Comparison of ENCODE assay signal across 11 cellular contexts in genomic region chr19:56071151-56071550, GRCh38. TPM values are rescaled to one million over a fixed set of nuclear protein-coding genes. Genes with fewer than 3 reads are reported as not detected.
DNase-seq lines count a peak whose midpoint lies in the region; ATAC-seq and TF ChIP-seq lines count a peak whose summit lies in the region.
"Had no signal": no experiment of that assay in that cellular context is flagged by ENCODE, and none has a peak within 500 bp of the region (broad histone marks: within the 10 kb centered on the region; RNA-seq: fewer than 3 reads in every experiment).

No MANE protein-coding gene starts in this region.

- no peak overlapping the region for H3K27ac ChIP-seq in GM23248
- H3K27ac ChIP-seq in Panc1 (ENCODE audit: low read length), result no peak overlapping the region
- H3K27ac ChIP-seq: SK-N-MC had no signal

- H3K27me3 ChIP-seq in BE2C (no peaks in the 10 kb centered on the region), GM23248 (replicated peaks; ENCODE audit: insufficient read depth) (no peaks in the 10 kb centered on the region), Panc1 (ENCODE audit: control insufficient read depth, insufficient read depth, low read length) (no peaks in the 10 kb centered on the region)

- TF ChIP-seq CTCF in BE2C (IDR thresholded peaks at IDR 0.05; ENCODE audit: low read depth, low read length), result peak; percentile 53
- TF ChIP-seq CTCF in Panc1 (IDR thresholded peaks at IDR 0.05), result peak; percentile 80
- TF ChIP-seq CTCF in fibroblast of villous mesenchyme (IDR thresholded peaks at IDR 0.05; ENCODE audit: insufficient read depth, low read depth, low read length), result peak; percentile 29

- peak; percentile 37; the same call in 1 of the 2 replicates for ATAC-seq in Panc1
- ATAC-seq in HG02938 (IDR thresholded peaks at IDR 0.05; ENCODE audit: unreplicated experiment), result no peak
- ATAC-seq in HG03045 (IDR thresholded peaks at IDR 0.05; ENCODE audit: unreplicated experiment), result no peak

- H3K9me3 ChIP-seq in BE2C, result no peaks in the 10 kb centered on the region
- H3K9me3 ChIP-seq in GM23248 (ENCODE audit: low read depth), result no peaks in the 10 kb centered on the region
- H3K9me3 ChIP-seq in Panc1 (ENCODE audit: control insufficient read depth, insufficient read depth, low read depth, low read length), result no peaks in the 10 kb centered on the region

- in situ Hi-C loops in GM23248 (cut with MboI), result loop anchor here (5.0 to 25.0 kb wide), 3 partner anchors 101 to 1016 kb away; no protein-coding TSS in a partner anchor
- in situ Hi-C loops in Panc1 (cut with HindIII; ENCODE audit: low pct_unique_long_range_greater_than_20kb, low sequenced_read_pairs), result no loop called here

- WGBS in GM23248 (ENCODE audit: low coverage in 1 of 2, low lambda C conversion rate in 2 of 2, missing lambda C conversion rate in 2 of 2), 2 experiments, result 78 to 84% methylated on average over 4 of the region's 4 CpGs

- H3K4me1 ChIP-seq in BE2C (no peaks in the 10 kb centered on the region), GM23248 (ENCODE audit: insufficient read depth) (no peaks in the 10 kb centered on the region), Panc1 (ENCODE audit: control insufficient read depth, insufficient read depth, low read length) (peaks cover 2% of the 10 kb centered on the region; the same call in 1 of the 2 replicates)

- DNase-seq in BE2C (no peak), GM23248 (peak; percentile 12), Panc1 (ENCODE audit: low read depth, low spot score) (no peak), fibroblast of villous mesenchyme (ENCODE audit: low read depth) (no peak), NCI-H510A treated with DMSO at 0.1 percent for 48 hours (lab: John Stamatoyannopoulos, UW) (no peak), hepatic stellate cell (ENCODE audit: low spot score) (no peak)
- DNase-seq: DMS79 treated with DMSO at 0.1 percent for 48 hours; stimulated activated naive CD4-positive, alpha-beta T cell treated with Interleukin-2 at 50 U/mL for 16 hours had no signal

- H4K20me1 ChIP-seq in GM23248 (ENCODE audit: insufficient read depth), result no peaks in the 10 kb centered on the region

- H3K36me3 ChIP-seq in BE2C (no peaks in the 10 kb centered on the region), GM23248 (ENCODE audit: low read depth) (no peaks in the 10 kb centered on the region), Panc1 (ENCODE audit: control insufficient read depth, insufficient read depth, low read length) (no peaks in the 10 kb centered on the region)

- no peaks in the 10 kb centered on the region for H3K79me2 ChIP-seq in GM23248 (ENCODE audit: insufficient read depth)

- H3F3A ChIP-seq in GM23248 (ENCODE audit: insufficient read depth), result no peaks in the 10 kb centered on the region

- POLR2A ChIA-PET in Panc1 (lab: Charles Lee), result interaction anchor here (0.5 kb wide), 1 partner anchor 1193 kb away, joined by 8 read pairs; no protein-coding TSS in a partner anchor

- H3K9ac ChIP-seq in GM23248, result no peak overlapping the region

- CTCF ChIA-PET in Panc1 (lab: Charles Lee), result interaction anchor here (0.6 to 1.0 kb wide), 6 partner anchors 8 to 439 kb away, joined by 3 to 15 read pairs (median 4); no protein-coding TSS in a partner anchor

- H3K4me3 ChIP-seq in BE2C (ENCODE audit: low read depth, low read length) (no peak overlapping the region), GM23248 (no peak overlapping the region), Panc1 (ENCODE audit: low read depth in 2 of 2, low read length in 2 of 2) (no peak overlapping the region), fibroblast of villous mesenchyme (ENCODE audit: low read depth, low read length) (no peak overlapping the region)
- H3K4me3 ChIP-seq: SK-N-MC had no signal

- no peaks in the 10 kb centered on the region for H3K9me2 ChIP-seq in GM23248 (ENCODE audit: insufficient read depth)

- no TSS peak for BruUV-seq in Panc1 (replicated peaks; lab: Mats Ljungman, UMichigan)

- H3K4me2 ChIP-seq in GM23248 (ENCODE audit: unreplicated experiment), result no peak overlapping the region

- intact Hi-C loops in Panc1 (cut with micrococcal nuclease; ENCODE audit: unreplicated experiment), result loop anchor here (10.0 kb wide), 1 partner anchor 184 kb away; no protein-coding TSS in a partner anchor

- H2AFZ ChIP-seq in GM23248, result no peak overlapping the region

RNA-seq across cellular contexts. Expression of gene ZNF787, which starts 49.9 kb away (rescaled TPM):
- polyA plus RNA-seq in BE2C (2012; ENCODE audit: insufficient read depth, insufficient read length, low read depth), result 116 TPM
- 19.5 and 21.4 TPM in 2 replicates for total RNA-seq in GM23248 (2014; rRNA removed; shearing (Covaris generic))
- 1.5 and 1.7 TPM in 2 replicates for polyA plus RNA-seq in GM23248 (2016; fragmentation: Nextera tagmentation; extraction: Ambion mirVana)
- total RNA-seq in Panc1 (2021; ENCODE audit: unreplicated experiment) (132 TPM), fibroblast of villous mesenchyme (25.0 and 33.2 TPM in 2 replicates)
- 200 TPM for polyA plus RNA-seq in Panc1 (2012; ENCODE audit: insufficient read length)

Comparison
In these comparisons a context has a peak if more than half of its experiments do, and no peak if none do; other contexts are left out.
1. CTCF ChIP-seq: peak in every context shown above with its lines; median percentile 80 in Panc1; 53 in BE2C; 29 in fibroblast of villous mesenchyme.